Comparison of ENCODE assay signal across 8 cellular contexts in genomic region chr14:39268393-39268792, GRCh38. TPM values are rescaled to one million over a fixed set of nuclear protein-coding genes. Genes with fewer than 3 reads are reported as not detected.
A peak's percentile ranks its signal among the peaks of the same experiment; 100 is the strongest.
DNase-seq lines count a peak whose midpoint lies in the region; ATAC-seq and TF ChIP-seq lines count a peak whose summit lies in the region.

No MANE protein-coding gene starts in this region.

- H3K9me3 ChIP-seq in right atrium auricular region: no peaks in the 10 kb centered on the region

- H3K27ac ChIP-seq in right atrium auricular region: no peak overlapping the region
- H3K27ac ChIP-seq in epithelial cell of prostate: peak overlapping the region; percentile 97
- H3K27ac ChIP-seq in rectal smooth muscle tissue (ENCODE audit: low read depth, low read length): no peak overlapping the region

- H3K27me3 ChIP-seq in right atrium auricular region (no peaks in the 10 kb centered on the region), rectal smooth muscle tissue (ENCODE audit: control insufficient read depth, insufficient read depth, low read length) (no peaks in the 10 kb centered on the region)

- H3K4me1 ChIP-seq in right atrium auricular region: peaks cover 0 to 28% of the 10 kb centered on the region in 2 donors
- H3K4me1 ChIP-seq in rectal smooth muscle tissue (ENCODE audit: control insufficient read depth, insufficient read depth, low read length): peaks cover 3% of the 10 kb centered on the region

- no peaks in the 10 kb centered on the region for H3K36me3 ChIP-seq in right atrium auricular region
- no peaks in the 10 kb centered on the region for H3K36me3 ChIP-seq in rectal smooth muscle tissue (ENCODE audit: control insufficient read depth, insufficient read depth, low read length)

- DNase-seq in right atrium auricular region (ENCODE audit: low spot score): no peak
- DNase-seq in left cardiac atrium: no peak
- DNase-seq in RPMI8226: peak; percentile 19
- DNase-seq in epithelial cell of prostate (ENCODE audit: low read depth, low spot score): no peak
- no peak for DNase-seq in ecto neural progenitor cell (ENCODE audit: low spot score)
- no peak for DNase-seq in HuH-7.5 (ENCODE audit: low spot score)

- ATAC-seq in left cardiac atrium: no peak
- no peak for ATAC-seq in GM21619 (IDR thresholded peaks at IDR 0.05; ENCODE audit: unreplicated experiment)

- H3K4me3 ChIP-seq in right atrium auricular region (peak overlapping the region; percentile 7 to 84), rectal smooth muscle tissue (ENCODE audit: low read length) (peak overlapping the region; percentile 42)

- TF ChIP-seq CTCF in right atrium auricular region (IDR thresholded peaks at IDR 0.05): no peak

- intact Hi-C loops in left cardiac atrium (cut with DNase I): loop anchor here in 1 of 2 donors (5.0 kb wide), 1 partner anchor 164 kb away; the partner anchor contains the start of gene FBXO33

- no peak overlapping the region for H3K9ac ChIP-seq in rectal smooth muscle tissue (ENCODE audit: low read length)

RNA-seq across cellular contexts. Expression of gene MIA2, which starts 34.7 kb away (rescaled TPM):
- total RNA-seq in right atrium auricular region (10 to 100 TPM; 14.2 to 34.2 TPM), left cardiac atrium (10 to 100 TPM; 16.9 to 20.2 TPM)
